Comparison of ENCODE assay signal across 8 cellular contexts in the genomic region with DNA sequence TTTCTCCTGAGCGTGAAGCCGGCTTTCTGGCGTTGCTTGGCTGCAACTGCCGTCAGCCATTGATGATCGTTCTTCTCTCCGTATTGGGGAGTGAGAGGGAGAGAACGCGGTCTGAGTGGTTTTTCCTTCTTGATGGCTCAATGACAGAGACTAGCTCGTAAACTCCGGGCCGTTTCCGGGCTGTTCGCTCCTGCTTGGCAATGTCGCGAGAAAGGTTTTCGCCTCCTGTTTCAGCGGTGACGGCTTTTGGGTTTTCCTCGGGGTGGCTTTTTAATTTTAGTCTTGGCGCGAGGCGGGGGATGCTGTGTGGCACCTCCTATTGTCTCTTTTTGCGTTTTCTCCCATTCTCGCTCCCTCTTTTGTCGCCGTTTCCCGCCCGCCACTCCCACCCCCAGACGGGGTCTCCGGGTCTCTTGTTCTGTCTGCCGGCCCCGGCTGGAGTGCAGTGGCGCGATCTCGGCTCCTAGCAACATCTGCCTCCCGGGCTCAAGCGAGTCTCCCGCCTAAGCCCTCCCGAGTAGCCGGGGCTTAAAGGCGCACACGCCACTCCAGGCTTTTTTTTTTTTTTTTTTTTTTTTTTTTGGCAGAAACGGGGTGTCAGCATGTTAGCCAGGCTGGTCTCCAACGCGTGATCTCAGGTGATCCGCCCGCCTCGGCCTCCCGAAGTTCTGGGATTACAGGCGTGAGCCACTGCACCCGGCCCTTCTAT. TPM values are rescaled to one million over a fixed set of nuclear protein-coding genes. Genes with fewer than 3 reads are reported as not detected.
DNase-seq lines count a peak whose midpoint lies in the region; ATAC-seq and TF ChIP-seq lines count a peak whose summit lies in the region.
"Not testable (repeated sequence)": the region's sequence is repeated elsewhere in the genome, so short reads cannot be mapped to it uniquely, and the experiment has no call there.

No MANE protein-coding gene starts in this region.

- not testable (repeated sequence) for H3K36me3 ChIP-seq in CD8-positive, alpha-beta memory T cell (ENCODE audit: insufficient read depth, low read length); breast epithelium; spleen

- TF ChIP-seq POLR2A in breast epithelium (IDR thresholded peaks at IDR 0.05); spleen (IDR thresholded peaks at IDR 0.05): not testable (repeated sequence)

- ATAC-seq in GM19397 (IDR thresholded peaks at IDR 0.05; ENCODE audit: unreplicated experiment) (peak; percentile 44), HG02642 (IDR thresholded peaks at IDR 0.05; ENCODE audit: poor library complexity, unreplicated experiment) (peak; percentile 75), HG03521 (IDR thresholded peaks at IDR 0.05; ENCODE audit: unreplicated experiment) (peak; percentile 55), left lobe of liver (peak; percentile 51)

- peak; percentile 3 to 71 (median 42) for DNase-seq in CD8-positive, alpha-beta memory T cell
- DNase-seq in activated CD8-positive, alpha-beta memory T cell treated with anti-CD3 and anti-CD28 coated beads for 24 hours = peak; percentile 98
- peak; percentile 54 to 96 for DNase-seq in breast epithelium (ENCODE audit: low spot score in 2 of 2)
- DNase-seq in left lobe of liver (ENCODE audit: low spot score) = peak; percentile 78
- DNase-seq in spleen = peak; percentile 81

- intact Hi-C loops in breast epithelium (cut with DNase I; ENCODE audit: low total_unique reads); spleen (cut with DNase I; ENCODE audit: low total_unique reads): not testable (repeated sequence)

- not testable (repeated sequence) for H3K27me3 Mint-ChIP-seq in CD8-positive, alpha-beta memory T cell

- not testable (repeated sequence) for H3K4me1 ChIP-seq in CD8-positive, alpha-beta memory T cell (ENCODE audit: insufficient read depth, low read length); breast epithelium; spleen

- not testable (repeated sequence) for H3K9me3 ChIP-seq in CD8-positive, alpha-beta memory T cell (ENCODE audit: low read length); breast epithelium; spleen

- H3K4me3 ChIP-seq in CD8-positive, alpha-beta memory T cell (ENCODE audit: low read length) = not testable (repeated sequence)
- H3K4me3 ChIP-seq in breast epithelium (peak overlapping the region in 1 of 3 donors; percentile 34), spleen (peak overlapping the region in 1 of 8 donors; percentile 23)

- H3K27ac ChIP-seq in CD8-positive, alpha-beta memory T cell (ENCODE audit: low read depth, low read length) = not testable (repeated sequence)
- H3K27ac ChIP-seq in breast epithelium (peak overlapping the region in 1 of 2 donors; percentile 67), spleen (peak overlapping the region in 5 of 8 donors; percentile 46 to 74 (median 64))

- not testable (repeated sequence) for H3K27ac Mint-ChIP-seq in CD8-positive, alpha-beta memory T cell

- CTCF ChIA-PET in CD8-positive, alpha-beta memory T cell (lab: Charles Lee) = not testable (repeated sequence)

- WGBS in spleen, 5 donors = 0 to 1% (median 0%) methylated on average over 19 to 24 of the region's 51 CpGs; no CpG with 5 or more reads in 1 of the 5 donors

- not testable (repeated sequence) for H3K36me3 Mint-ChIP-seq in CD8-positive, alpha-beta memory T cell

- peak overlapping the region in 3 of 7 donors; percentile 18 to 71 (median 66) for H3K4me3 Mint-ChIP-seq in CD8-positive, alpha-beta memory T cell

- POLR2A ChIA-PET in CD8-positive, alpha-beta memory T cell (lab: Charles Lee) = not testable (repeated sequence)

- H3K27me3 ChIP-seq in CD8-positive, alpha-beta memory T cell (ENCODE audit: insufficient read depth, low read length, poor library complexity, severe bottlenecking); breast epithelium; spleen (replicated peaks in 1 of 7): not testable (repeated sequence)

- H3K9me3 Mint-ChIP-seq in CD8-positive, alpha-beta memory T cell = not testable (repeated sequence)

- H3K4me1 Mint-ChIP-seq in CD8-positive, alpha-beta memory T cell = not testable (repeated sequence)

- TF ChIP-seq CTCF in breast epithelium (IDR thresholded peaks at IDR 0.05); spleen (IDR thresholded peaks at IDR 0.05 in 8 of 11, conservative IDR thresholded peaks at IDR 0.05 in 3 of 11): not testable (repeated sequence)

RNA-seq across cellular contexts. Expression of a gene that starts 15.4 kb away (rescaled TPM):
- 10 to 100 TPM in 1 of 2 experiments, 1 to 10 TPM in 1; 7.9 to 10.1 TPM for total RNA-seq in CD8-positive, alpha-beta memory T cell
- 36.2 TPM for polyA plus RNA-seq in CD8-positive, alpha-beta memory T cell
- total RNA-seq in breast epithelium = 1 to 10 TPM; 1.8 to 9.8 (median 2.2) TPM
- 4.0 TPM for total RNA-seq in left lobe of liver
- 10 to 100 TPM; 36.2 to 67.2 (median 43.8) TPM for total RNA-seq in spleen
- 100 to 1,000 TPM in 2 of 3 donors, 10 to 100 TPM in 1; 77.0 to 114 (median 106) TPM for polyA plus RNA-seq in spleen

RNA-seq across cellular contexts. Expression of a gene that starts 57.6 kb away (rescaled TPM):
- total RNA-seq in CD8-positive, alpha-beta memory T cell = 10 to 100 TPM; 13.1 to 14.6 TPM
- 7.3 TPM for polyA plus RNA-seq in CD8-positive, alpha-beta memory T cell
- total RNA-seq in breast epithelium (10 to 100 TPM in 1 of 3 donors, 1 to 10 TPM in 2; 1.8 to 11.0 (median 7.2) TPM), left lobe of liver (11.7 TPM), spleen (1 to 10 TPM; 2.6 to 5.4 (median 4.8) TPM)
- 1 to 10 TPM; 1.3 to 3.9 (median 1.9) TPM for polyA plus RNA-seq in spleen

Comparison
In these comparisons a context has a peak if more than half of its experiments do, and no peak if none do; other contexts are left out.
1. DNase-seq: peak in every context shown above with its lines; median percentile 98 in activated CD8-positive, alpha-beta memory T cell treated with anti-CD3 and anti-CD28 coated beads for 24 hours; 81 in spleen; 78 in left lobe of liver; 75 in breast epithelium; 42 in CD8-positive, alpha-beta memory T cell.